12 cellular contexts compared by ENCODE assay signal in the genomic region with DNA sequence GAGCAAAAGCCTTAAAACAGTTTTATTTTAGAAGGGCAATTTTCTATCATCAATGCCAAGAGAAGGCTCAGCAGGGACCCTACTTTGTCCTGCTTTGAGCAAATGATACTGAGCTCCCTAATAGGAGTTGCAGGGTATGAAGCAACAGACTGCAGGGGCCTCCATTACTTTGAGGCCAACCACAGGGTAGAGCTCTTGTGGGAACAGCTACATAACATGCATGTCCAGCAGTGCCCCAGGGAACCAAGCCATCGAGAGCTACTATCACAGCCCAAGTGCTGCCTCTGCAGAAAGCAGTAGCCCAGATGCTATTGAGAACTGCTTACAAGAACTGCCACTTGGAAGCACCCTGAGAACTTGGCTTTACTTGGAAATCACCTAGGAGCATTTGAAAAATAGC.
DNase-seq lines count a peak whose midpoint lies in the region; ATAC-seq, FAIRE-seq and TF ChIP-seq lines count a peak whose summit lies in the region.
"Had no signal": no experiment of that assay in that cellular context is flagged by ENCODE, and none has a peak within 500 bp of the region (broad histone marks: within the 10 kb centered on the region; RNA-seq: fewer than 3 reads in every experiment).

No MANE protein-coding gene starts in this region.

- 60 to 77% methylated on average over 1 of the region's 1 CpG for WGBS in lung, 2 donors

- no peaks in the 10 kb centered on the region for H3K36me3 ChIP-seq in A673 (ENCODE audit: insufficient read depth, low read length, poor library complexity, severe bottlenecking)
- H3K36me3 ChIP-seq in endothelial cell of umbilical vein (ENCODE audit: control insufficient read depth in 2 of 2, extremely low read depth in 1 of 2, insufficient read depth in 2 of 2, low read length in 2 of 2): no peaks in the 10 kb centered on the region
- no peaks in the 10 kb centered on the region for H3K36me3 ChIP-seq in lung (ENCODE audit: control insufficient read depth in 2 of 2, insufficient read depth in 2 of 2, low read length in 2 of 2)
- H3K36me3 ChIP-seq: Peyer's patch had no signal

- H3K9me1 ChIP-seq in endothelial cell of umbilical vein (replicated peaks; ENCODE audit: control insufficient read depth, extremely low read depth, insufficient read depth, low read length): no peaks in the 10 kb centered on the region

- H3K4me3 ChIP-seq in A673 (ENCODE audit: low read depth, low read length, poor library complexity, severe bottlenecking) (no peak overlapping the region), endothelial cell of umbilical vein (replicated peaks in 1 of 3; ENCODE audit: insufficient read depth in 1 of 3, low read depth in 1 of 3, low read length in 3 of 3) (no peak overlapping the region), lung (no peak overlapping the region)
- H3K4me3 ChIP-seq: Peyer's patch had no signal

- TF ChIP-seq CTCF in A673 (conservative IDR thresholded peaks at IDR 0.05; ENCODE audit: low read depth, low read length) (no peak), endothelial cell of umbilical vein (IDR thresholded peaks at IDR 0.05; ENCODE audit: extremely low read depth in 1 of 2, insufficient read depth in 1 of 2, low read depth in 1 of 2, low read length in 2 of 2) (no peak), lung (IDR thresholded peaks at IDR 0.05; ENCODE audit: control extremely low read depth, extremely low read depth) (no peak)

- H3K27me3 ChIP-seq in A673 (replicated peaks; ENCODE audit: insufficient read depth, low read depth, low read length, poor library complexity) (no peaks in the 10 kb centered on the region), endothelial cell of umbilical vein (ENCODE audit: control insufficient read depth in 2 of 2, insufficient read depth in 2 of 2, low read length in 2 of 2) (no peaks in the 10 kb centered on the region), lung (ENCODE audit: control insufficient read depth, insufficient read depth) (no peaks in the 10 kb centered on the region)
- H3K27me3 ChIP-seq: Peyer's patch had no signal

- intact Hi-C loops in A673 (cut with micrococcal nuclease; ENCODE audit: unreplicated experiment) (no loop called here), endothelial cell of umbilical vein (cut with micrococcal nuclease) (no loop called here)

- no peaks in the 10 kb centered on the region for H4K20me1 ChIP-seq in endothelial cell of umbilical vein (replicated peaks; ENCODE audit: control insufficient read depth, extremely low read depth, insufficient read depth, low read length)

- H3K79me2 ChIP-seq in endothelial cell of umbilical vein (ENCODE audit: control insufficient read depth, insufficient read depth, low read length): no peaks in the 10 kb centered on the region

- no peak overlapping the region for H2AFZ ChIP-seq in endothelial cell of umbilical vein (ENCODE audit: low read depth, low read length)

- peaks cover 16% of the 10 kb centered on the region for H3K4me1 ChIP-seq in A673 (ENCODE audit: insufficient read depth, low read length, poor library complexity, severe bottlenecking)
- peaks cover 7% of the 10 kb centered on the region for H3K4me1 ChIP-seq in endothelial cell of umbilical vein (ENCODE audit: control insufficient read depth, extremely low read depth, insufficient read depth, low read length)
- peaks cover 1 to 11% of the 10 kb centered on the region in 2 donors for H3K4me1 ChIP-seq in lung (ENCODE audit: control insufficient read depth in 2 of 2, insufficient read depth in 2 of 2, low read length in 2 of 2)
- H3K4me1 ChIP-seq: Peyer's patch had no signal

- POLR2A ChIA-PET in A673 (lab: Charles Lee; ENCODE audit: low non-redundant PET) (no interaction called here), endothelial cell of umbilical vein (lab: Charles Lee) (interaction anchor here (0.5 kb wide), 1 partner anchor 148 kb away, joined by 8 read pairs; no protein-coding TSS in a partner anchor)

- H3K4me2 ChIP-seq in endothelial cell of umbilical vein (ENCODE audit: insufficient read depth, low read length): no peak overlapping the region

- BruUV-seq in A673 (replicated peaks; lab: Mats Ljungman, UMichigan): no TSS peak
- BruUV-seq in endothelial cell of umbilical vein (replicated peaks; lab: Mats Ljungman, UMichigan): no TSS peak

- H3K9me3 ChIP-seq in A673 (ENCODE audit: low read depth, low read length, poor library complexity, severe bottlenecking): no peaks in the 10 kb centered on the region
- H3K9me3 ChIP-seq in endothelial cell of umbilical vein (replicated peaks; ENCODE audit: control insufficient read depth, insufficient read depth, low read length): no peaks in the 10 kb centered on the region
- H3K9me3 ChIP-seq in lung (ENCODE audit: control insufficient read depth in 2 of 2, insufficient read depth in 1 of 2, low read length in 1 of 2): peaks cover 0 to 1% of the 10 kb centered on the region in 2 donors
- H3K9me3 ChIP-seq: Peyer's patch had no signal

- CTCF ChIA-PET in A673 (lab: Charles Lee): no interaction called here
- CTCF ChIA-PET in endothelial cell of umbilical vein (lab: Charles Lee): interaction anchor here (0.9 to 1.4 kb wide), 4 partner anchors 9 to 29 kb away, joined by 3 to 5 read pairs (median 4); no protein-coding TSS in a partner anchor

- dilution Hi-C loops in endothelial cell of umbilical vein (cut with MboI; ENCODE audit: extremely low pct_ligation_motif_present, low sequenced_read_pairs): no loop called here

- peak overlapping the region; percentile 11 for H3K27ac ChIP-seq in A673 (ENCODE audit: low read depth, low read length, poor library complexity, severe bottlenecking)
- peak overlapping the region; percentile 12 for H3K27ac ChIP-seq in endothelial cell of umbilical vein (ENCODE audit: insufficient read depth, low read depth, low read length)
- peak overlapping the region; percentile 77 to 82 for H3K27ac ChIP-seq in lung (ENCODE audit: low read depth in 1 of 2, low read length in 1 of 2)

- DNase-seq in A673 (ENCODE audit: low spot score) (peak; percentile 75), NCI-H146 (lab: John Stamatoyannopoulos, UW) (peak; percentile 68), endothelial cell of umbilical vein (ENCODE audit: low read depth, low spot score) (no peak), lung (ENCODE audit: low spot score) (no peak), kidney tubule cell (ENCODE audit: low spot score) (no peak), frontal cortex (ENCODE audit: low spot score in 2 of 2) (no peak)
- no peak for DNase-seq in activated CD4-positive, alpha-beta T cell treated with anti-CD3 and anti-CD28 coated beads for 4 hours
- DNase-seq: activated naive CD4-positive, alpha-beta T cell treated with anti-CD3 and anti-CD28 coated beads, Interleukin-2, amount 50 U/mL, for 16 hours; NCI-H2171 treated with DMSO at 0.1 percent for 48 hours; Peyer's patch had no signal

- no peak for FAIRE-seq in endothelial cell of umbilical vein (lab: Jason Lieb, UNC)
- FAIRE-seq in frontal cortex (lab: Jason Lieb, UNC): no peak
- FAIRE-seq: colon had no signal

- TF ChIP-seq POLR2A in endothelial cell of umbilical vein (IDR thresholded peaks at IDR 0.05; ENCODE audit: low read depth, low read length): no peak

- no peak for ATAC-seq in lung (ENCODE audit: insufficient read depth, low FRiP score)
- ATAC-seq in GM18498 (IDR thresholded peaks at IDR 0.05; ENCODE audit: unreplicated experiment): no peak

- no peak overlapping the region for H3K9ac ChIP-seq in endothelial cell of umbilical vein (replicated peaks; ENCODE audit: extremely low read depth, insufficient read depth, low read length)

TF ChIP-seq in endothelial cell of umbilical vein, 7 proteins besides CTCF, POLR2A, EP300 and RAD21:
- TF ChIP-seq MYC (IDR thresholded peaks at IDR 0.05; ENCODE audit: low read depth, low read length): no peak
- TF ChIP-seq JUN (IDR thresholded peaks at IDR 0.05; ENCODE audit: borderline replicate concordance, insufficient read depth, insufficient read length, low read depth): no peak
- TF ChIP-seq, protein P1, sequence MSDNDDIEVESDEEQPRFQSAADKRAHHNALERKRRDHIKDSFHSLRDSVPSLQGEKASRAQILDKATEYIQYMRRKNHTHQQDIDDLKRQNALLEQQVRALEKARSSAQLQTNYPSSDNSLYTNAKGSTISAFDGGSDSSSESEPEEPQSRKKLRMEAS (IDR thresholded peaks at IDR 0.05; ENCODE audit: insufficient read depth, insufficient read length): no peak
- no peak for TF ChIP-seq GATA2 (IDR thresholded peaks at IDR 0.05; ENCODE audit: insufficient read depth, insufficient read length, low read depth, low read length)
- no peak for TF ChIP-seq FOS (IDR thresholded peaks at IDR 0.05; ENCODE audit: borderline replicate concordance, insufficient read depth, low read length)
- no peak for TF ChIP-seq EZH2 (IDR thresholded peaks at IDR 0.05; ENCODE audit: borderline replicate concordance, low read depth, low read length, severe bottlenecking)

Comparison
In these comparisons a context has a peak if more than half of its experiments do, and no peak if none do; other contexts are left out.
1. DNase-seq: peak in A673 (single experiment) and NCI-H146 (single experiment); none in endothelial cell of umbilical vein (single experiment), lung (single experiment), kidney tubule cell (single experiment), activated CD4-positive, alpha-beta T cell treated with anti-CD3 and anti-CD28 coated beads for 4 hours (0 of 2) and frontal cortex (0 of 2).
2. H3K27ac ChIP-seq: peak in every context shown above with its lines; median percentile 80 in lung; 12 in endothelial cell of umbilical vein; 11 in A673.